Comparison of ENCODE assay signal across 1 cellular context in the genomic region with DNA sequence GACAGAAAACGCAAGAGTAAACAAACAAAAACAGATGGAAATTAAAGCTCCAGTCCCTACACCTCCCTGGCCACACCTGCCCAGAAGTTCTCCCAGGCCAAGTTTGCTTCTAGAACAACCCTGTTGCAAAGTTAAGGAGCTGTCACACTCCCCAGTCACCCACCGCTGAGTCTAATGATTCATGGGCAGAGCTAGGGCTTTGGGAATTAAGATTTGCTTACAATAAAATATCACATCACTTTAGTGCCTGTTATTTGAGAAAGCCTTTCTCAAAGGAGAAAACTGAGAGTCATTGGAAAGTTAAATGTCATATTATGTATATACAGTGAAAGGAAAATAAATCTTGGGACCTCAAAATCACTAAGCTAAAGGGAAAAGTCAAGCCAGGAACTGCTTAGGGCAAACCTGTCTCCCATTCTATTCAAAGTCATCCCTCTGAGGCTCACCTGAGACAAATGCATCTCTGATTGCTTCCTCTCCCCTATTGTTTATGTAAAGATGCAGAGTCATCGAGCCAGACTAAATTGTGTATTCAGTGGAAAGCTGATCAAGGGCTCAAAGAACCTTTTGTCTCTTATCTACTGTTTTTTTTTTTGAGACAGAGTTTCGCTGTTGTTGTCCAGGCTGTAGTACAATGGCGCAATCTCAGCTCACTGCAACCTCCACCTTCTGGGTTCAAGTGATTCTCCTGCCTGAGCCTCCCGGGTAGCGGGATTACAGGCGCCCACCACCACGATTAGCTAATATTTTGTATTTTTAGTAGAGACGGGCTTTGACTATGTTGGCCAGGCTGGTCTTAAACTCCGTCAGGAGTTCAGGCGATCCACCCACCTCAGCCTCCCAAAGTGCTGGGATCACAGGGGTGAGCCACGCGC.
A peak's percentile ranks its signal among the peaks of the same experiment; 100 is the strongest.
TF ChIP-seq lines count a peak whose summit lies in the region.

No MANE protein-coding gene starts in this region.

TF ChIP-seq in HepG2, 621 proteins besides CTCF, POLR2A, EP300 and RAD21 (continued from another document and continues in another):
- TF ChIP-seq, protein P1, sequence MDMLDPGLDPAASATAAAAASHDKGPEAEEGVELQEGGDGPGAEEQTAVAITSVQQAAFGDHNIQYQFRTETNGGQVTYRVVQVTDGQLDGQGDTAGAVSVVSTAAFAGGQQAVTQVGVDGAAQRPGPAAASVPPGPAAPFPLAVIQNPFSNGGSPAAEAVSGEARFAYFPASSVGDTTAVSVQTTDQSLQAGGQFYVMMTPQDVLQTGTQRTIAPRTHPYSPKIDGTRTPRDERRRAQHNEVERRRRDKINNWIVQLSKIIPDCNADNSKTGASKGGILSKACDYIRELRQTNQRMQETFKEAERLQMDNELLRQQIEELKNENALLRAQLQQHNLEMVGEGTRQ (IDR thresholded peaks at IDR 0.05; ENCODE audit: low read depth, low read length), result no peak
- TF ChIP-seq, protein P1 (CRISPR knock-in tag; IDR thresholded peaks at IDR 0.05; ENCODE audit: borderline replicate concordance), result no peak
- no peak for TF ChIP-seq ZBTB42 (CRISPR knock-in tag; IDR thresholded peaks at IDR 0.05)
- TF ChIP-seq, protein P2, sequence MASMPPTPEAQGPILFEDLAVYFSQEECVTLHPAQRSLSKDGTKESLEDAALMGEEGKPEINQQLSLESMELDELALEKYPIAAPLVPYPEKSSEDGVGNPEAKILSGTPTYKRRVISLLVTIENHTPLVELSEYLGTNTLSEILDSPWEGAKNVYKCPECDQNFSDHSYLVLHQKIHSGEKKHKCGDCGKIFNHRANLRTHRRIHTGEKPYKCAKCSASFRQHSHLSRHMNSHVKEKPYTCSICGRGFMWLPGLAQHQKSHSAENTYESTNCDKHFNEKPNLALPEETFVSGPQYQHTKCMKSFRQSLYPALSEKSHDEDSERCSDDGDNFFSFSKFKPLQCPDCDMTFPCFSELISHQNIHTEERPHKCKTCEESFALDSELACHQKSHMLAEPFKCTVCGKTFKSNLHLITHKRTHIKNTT (CRISPR knock-in tag; IDR thresholded peaks at IDR 0.05), result no peak
- no peak for TF ChIP-seq ZBTB38 (CRISPR knock-in tag; IDR thresholded peaks at IDR 0.05)
- TF ChIP-seq ZNF326 (CRISPR knock-in tag; IDR thresholded peaks at IDR 0.05; ENCODE audit: borderline replicate concordance), result no peak
- no peak for TF ChIP-seq ZNF282 (IDR thresholded peaks at IDR 0.05; ENCODE audit: partially characterized antibody)
- TF ChIP-seq ZFYVE20 (CRISPR knock-in tag; IDR thresholded peaks at IDR 0.05; ENCODE audit: borderline replicate concordance, low read depth), result no peak
- TF ChIP-seq RBAK (CRISPR knock-in tag; IDR thresholded peaks at IDR 0.05), result no peak
- TF ChIP-seq ZNF569 (CRISPR knock-in tag; IDR thresholded peaks at IDR 0.05; ENCODE audit: borderline replicate concordance), result no peak
- no peak for TF ChIP-seq NCOA1 (CRISPR knock-in tag; IDR thresholded peaks at IDR 0.05)
- TF ChIP-seq, protein P3, sequence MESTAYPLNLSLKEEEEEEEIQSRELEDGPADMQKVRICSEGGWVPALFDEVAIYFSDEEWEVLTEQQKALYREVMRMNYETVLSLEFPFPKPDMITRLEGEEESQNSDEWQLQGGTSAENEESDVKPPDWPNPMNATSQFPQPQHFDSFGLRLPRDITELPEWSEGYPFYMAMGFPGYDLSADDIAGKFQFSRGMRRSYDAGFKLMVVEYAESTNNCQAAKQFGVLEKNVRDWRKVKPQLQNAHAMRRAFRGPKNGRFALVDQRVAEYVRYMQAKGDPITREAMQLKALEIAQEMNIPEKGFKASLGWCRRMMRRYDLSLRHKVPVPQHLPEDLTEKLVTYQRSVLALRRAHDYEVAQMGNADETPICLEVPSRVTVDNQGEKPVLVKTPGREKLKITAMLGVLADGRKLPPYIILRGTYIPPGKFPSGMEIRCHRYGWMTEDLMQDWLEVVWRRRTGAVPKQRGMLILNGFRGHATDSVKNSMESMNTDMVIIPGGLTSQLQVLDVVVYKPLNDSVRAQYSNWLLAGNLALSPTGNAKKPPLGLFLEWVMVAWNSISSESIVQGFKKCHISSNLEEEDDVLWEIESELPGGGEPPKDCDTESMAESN (CRISPR knock-in tag; conservative IDR thresholded peaks at IDR 0.05), result no peak
- TF ChIP-seq, protein P4, sequence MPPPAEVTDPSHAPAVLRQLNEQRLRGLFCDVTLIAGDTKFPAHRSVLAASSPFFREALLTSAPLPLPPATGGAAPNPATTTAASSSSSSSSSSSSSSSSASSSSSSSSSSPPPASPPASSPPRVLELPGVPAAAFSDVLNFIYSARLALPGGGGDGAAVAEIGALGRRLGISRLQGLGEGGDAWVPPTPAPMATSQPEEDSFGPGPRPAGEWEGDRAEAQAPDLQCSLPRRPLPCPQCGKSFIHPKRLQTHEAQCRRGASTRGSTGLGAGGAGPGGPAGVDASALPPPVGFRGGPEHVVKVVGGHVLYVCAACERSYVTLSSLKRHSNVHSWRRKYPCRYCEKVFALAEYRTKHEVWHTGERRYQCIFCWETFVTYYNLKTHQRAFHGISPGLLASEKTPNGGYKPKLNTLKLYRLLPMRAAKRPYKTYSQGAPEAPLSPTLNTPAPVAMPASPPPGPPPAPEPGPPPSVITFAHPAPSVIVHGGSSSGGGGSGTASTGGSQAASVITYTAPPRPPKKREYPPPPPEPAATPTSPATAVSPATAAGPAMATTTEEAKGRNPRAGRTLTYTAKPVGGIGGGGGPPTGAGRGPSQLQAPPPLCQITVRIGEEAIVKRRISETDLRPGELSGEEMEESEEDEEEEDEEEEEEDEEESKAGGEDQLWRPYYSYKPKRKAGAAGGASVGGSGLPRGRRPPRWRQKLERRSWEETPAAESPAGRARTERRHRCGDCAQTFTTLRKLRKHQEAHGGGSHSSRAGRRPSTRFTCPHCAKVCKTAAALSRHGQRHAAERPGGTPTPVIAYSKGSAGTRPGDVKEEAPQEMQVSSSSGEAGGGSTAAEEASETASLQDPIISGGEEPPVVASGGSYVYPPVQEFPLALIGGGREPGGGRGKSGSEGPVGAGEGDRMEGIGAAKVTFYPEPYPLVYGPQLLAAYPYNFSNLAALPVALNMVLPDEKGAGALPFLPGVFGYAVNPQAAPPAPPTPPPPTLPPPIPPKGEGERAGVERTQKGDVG (CRISPR knock-in tag; IDR thresholded peaks at IDR 0.05; ENCODE audit: borderline replicate concordance), result no peak
- TF ChIP-seq ZBTB8A (CRISPR knock-in tag; IDR thresholded peaks at IDR 0.05; ENCODE audit: borderline replicate concordance, low read depth), result no peak
- TF ChIP-seq PHF21A (CRISPR knock-in tag; IDR thresholded peaks at IDR 0.05), result 0 out of 2 replicates have a peak, but pooled peaks have one; percentile 31
- TF ChIP-seq TMF1 (CRISPR knock-in tag; IDR thresholded peaks at IDR 0.05; ENCODE audit: low read depth), result no peak
- TF ChIP-seq YEATS2 (CRISPR knock-in tag; IDR thresholded peaks at IDR 0.05; ENCODE audit: borderline replicate concordance), result no peak; the same call in 1 of the 2 replicates
- TF ChIP-seq NPAS2 (CRISPR knock-in tag; IDR thresholded peaks at IDR 0.05; ENCODE audit: borderline replicate concordance), result no peak
- no peak for TF ChIP-seq ZNF180 (CRISPR knock-in tag; IDR thresholded peaks at IDR 0.05; ENCODE audit: borderline replicate concordance, low read depth)
- TF ChIP-seq, protein P5, sequence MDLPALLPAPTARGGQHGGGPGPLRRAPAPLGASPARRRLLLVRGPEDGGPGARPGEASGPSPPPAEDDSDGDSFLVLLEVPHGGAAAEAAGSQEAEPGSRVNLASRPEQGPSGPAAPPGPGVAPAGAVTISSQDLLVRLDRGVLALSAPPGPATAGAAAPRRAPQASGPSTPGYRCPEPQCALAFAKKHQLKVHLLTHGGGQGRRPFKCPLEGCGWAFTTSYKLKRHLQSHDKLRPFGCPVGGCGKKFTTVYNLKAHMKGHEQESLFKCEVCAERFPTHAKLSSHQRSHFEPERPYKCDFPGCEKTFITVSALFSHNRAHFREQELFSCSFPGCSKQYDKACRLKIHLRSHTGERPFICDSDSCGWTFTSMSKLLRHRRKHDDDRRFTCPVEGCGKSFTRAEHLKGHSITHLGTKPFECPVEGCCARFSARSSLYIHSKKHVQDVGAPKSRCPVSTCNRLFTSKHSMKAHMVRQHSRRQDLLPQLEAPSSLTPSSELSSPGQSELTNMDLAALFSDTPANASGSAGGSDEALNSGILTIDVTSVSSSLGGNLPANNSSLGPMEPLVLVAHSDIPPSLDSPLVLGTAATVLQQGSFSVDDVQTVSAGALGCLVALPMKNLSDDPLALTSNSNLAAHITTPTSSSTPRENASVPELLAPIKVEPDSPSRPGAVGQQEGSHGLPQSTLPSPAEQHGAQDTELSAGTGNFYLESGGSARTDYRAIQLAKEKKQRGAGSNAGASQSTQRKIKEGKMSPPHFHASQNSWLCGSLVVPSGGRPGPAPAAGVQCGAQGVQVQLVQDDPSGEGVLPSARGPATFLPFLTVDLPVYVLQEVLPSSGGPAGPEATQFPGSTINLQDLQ (CRISPR knock-in tag; IDR thresholded peaks at IDR 0.05), result no peak
- TF ChIP-seq, protein P6, sequence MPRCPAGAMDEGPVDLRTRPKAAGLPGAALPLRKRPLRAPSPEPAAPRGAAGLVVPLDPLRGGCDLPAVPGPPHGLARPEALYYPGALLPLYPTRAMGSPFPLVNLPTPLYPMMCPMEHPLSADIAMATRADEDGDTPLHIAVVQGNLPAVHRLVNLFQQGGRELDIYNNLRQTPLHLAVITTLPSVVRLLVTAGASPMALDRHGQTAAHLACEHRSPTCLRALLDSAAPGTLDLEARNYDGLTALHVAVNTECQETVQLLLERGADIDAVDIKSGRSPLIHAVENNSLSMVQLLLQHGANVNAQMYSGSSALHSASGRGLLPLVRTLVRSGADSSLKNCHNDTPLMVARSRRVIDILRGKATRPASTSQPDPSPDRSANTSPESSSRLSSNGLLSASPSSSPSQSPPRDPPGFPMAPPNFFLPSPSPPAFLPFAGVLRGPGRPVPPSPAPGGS (CRISPR knock-in tag; IDR thresholded peaks at IDR 0.05), result no peak
- no peak for TF ChIP-seq MAZ (IDR thresholded peaks at IDR 0.05; ENCODE audit: borderline replicate concordance, low read depth, low read length)
- no peak for TF ChIP-seq MAZ (CRISPR knock-in tag; IDR thresholded peaks at IDR 0.05; ENCODE audit: low read depth)
- TF ChIP-seq SIX4 (CRISPR knock-in tag; IDR thresholded peaks at IDR 0.05), result no peak
- TF ChIP-seq ZNF160 (CRISPR knock-in tag; IDR thresholded peaks at IDR 0.05), result no peak
- no peak for TF ChIP-seq NR2F1 (CRISPR knock-in tag; IDR thresholded peaks at IDR 0.05)
- TF ChIP-seq KLF12 (CRISPR knock-in tag; IDR thresholded peaks at IDR 0.05; ENCODE audit: borderline replicate concordance), result no peak
- TF ChIP-seq NR2F6 (IDR thresholded peaks at IDR 0.05), result no peak
- peak; percentile 36; the same call in 1 of the 2 replicates for TF ChIP-seq NR2F6 (CRISPR knock-in tag; IDR thresholded peaks at IDR 0.05)
- TF ChIP-seq MAF1 (CRISPR knock-in tag; IDR thresholded peaks at IDR 0.05; ENCODE audit: borderline replicate concordance), result no peak
- TF ChIP-seq MYC (CRISPR knock-in tag; IDR thresholded peaks at IDR 0.05; ENCODE audit: borderline replicate concordance), result no peak
- TF ChIP-seq MED13 (CRISPR knock-in tag; IDR thresholded peaks at IDR 0.05), result no peak; the same call in 1 of the 2 replicates
- TF ChIP-seq GPN1 (CRISPR knock-in tag; IDR thresholded peaks at IDR 0.05; ENCODE audit: borderline replicate concordance), result no peak
- no peak for TF ChIP-seq ZFP36 (IDR thresholded peaks at IDR 0.05; ENCODE audit: borderline replicate concordance, low read depth, low read length, partially characterized antibody)
- TF ChIP-seq CHD2 (IDR thresholded peaks at IDR 0.05; ENCODE audit: low read depth, low read length), result no peak
- TF ChIP-seq RXRB (CRISPR knock-in tag; IDR thresholded peaks at IDR 0.05; ENCODE audit: borderline replicate concordance), result 0 out of 2 replicates have a peak, but pooled peaks have one; percentile 9
- TF ChIP-seq, protein P7, sequence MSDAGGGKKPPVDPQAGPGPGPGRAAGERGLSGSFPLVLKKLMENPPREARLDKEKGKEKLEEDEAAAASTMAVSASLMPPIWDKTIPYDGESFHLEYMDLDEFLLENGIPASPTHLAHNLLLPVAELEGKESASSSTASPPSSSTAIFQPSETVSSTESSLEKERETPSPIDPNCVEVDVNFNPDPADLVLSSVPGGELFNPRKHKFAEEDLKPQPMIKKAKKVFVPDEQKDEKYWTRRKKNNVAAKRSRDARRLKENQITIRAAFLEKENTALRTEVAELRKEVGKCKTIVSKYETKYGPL (CRISPR knock-in tag; IDR thresholded peaks at IDR 0.05), result no peak
- TF ChIP-seq, protein P8, sequence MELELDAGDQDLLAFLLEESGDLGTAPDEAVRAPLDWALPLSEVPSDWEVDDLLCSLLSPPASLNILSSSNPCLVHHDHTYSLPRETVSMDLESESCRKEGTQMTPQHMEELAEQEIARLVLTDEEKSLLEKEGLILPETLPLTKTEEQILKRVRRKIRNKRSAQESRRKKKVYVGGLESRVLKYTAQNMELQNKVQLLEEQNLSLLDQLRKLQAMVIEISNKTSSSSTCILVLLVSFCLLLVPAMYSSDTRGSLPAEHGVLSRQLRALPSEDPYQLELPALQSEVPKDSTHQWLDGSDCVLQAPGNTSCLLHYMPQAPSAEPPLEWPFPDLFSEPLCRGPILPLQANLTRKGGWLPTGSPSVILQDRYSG (CRISPR knock-in tag; IDR thresholded peaks at IDR 0.05), result no peak
- no peak for TF ChIP-seq ZNF550 (CRISPR knock-in tag; IDR thresholded peaks at IDR 0.05; ENCODE audit: borderline replicate concordance)
- no peak for TF ChIP-seq TAF1 (CRISPR knock-in tag; IDR thresholded peaks at IDR 0.05)
- no peak for TF ChIP-seq ATF7-NPFF (CRISPR knock-in tag; IDR thresholded peaks at IDR 0.05; ENCODE audit: low read depth)
- TF ChIP-seq, protein P9, sequence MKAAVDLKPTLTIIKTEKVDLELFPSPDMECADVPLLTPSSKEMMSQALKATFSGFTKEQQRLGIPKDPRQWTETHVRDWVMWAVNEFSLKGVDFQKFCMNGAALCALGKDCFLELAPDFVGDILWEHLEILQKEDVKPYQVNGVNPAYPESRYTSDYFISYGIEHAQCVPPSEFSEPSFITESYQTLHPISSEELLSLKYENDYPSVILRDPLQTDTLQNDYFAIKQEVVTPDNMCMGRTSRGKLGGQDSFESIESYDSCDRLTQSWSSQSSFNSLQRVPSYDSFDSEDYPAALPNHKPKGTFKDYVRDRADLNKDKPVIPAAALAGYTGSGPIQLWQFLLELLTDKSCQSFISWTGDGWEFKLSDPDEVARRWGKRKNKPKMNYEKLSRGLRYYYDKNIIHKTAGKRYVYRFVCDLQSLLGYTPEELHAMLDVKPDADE (CRISPR knock-in tag; IDR thresholded peaks at IDR 0.05), result no peak
